Comparison of ENCODE assay signal across 32 cellular contexts in genomic region chr13:78618411-78618810, GRCh38. TPM values are rescaled to one million over a fixed set of nuclear protein-coding genes. Genes with fewer than 3 reads are reported as not detected.
"Had no signal": no experiment of that assay in that cellular context is flagged by ENCODE, and none has a peak within 500 bp of the region (broad histone marks: within the 10 kb centered on the region; RNA-seq: fewer than 3 reads in every experiment).

No MANE protein-coding gene starts in this region.

- H3K4me1 Mint-ChIP-seq: stimulated activated effector memory CD8-positive, alpha-beta T cell treated with anti-CD3 and anti-CD28 coated beads, Interleukin-12 subunit alpha, Interleukin-12 subunit beta, amount 100 ng/mL, for 72 hours had no signal

- H3K9me3 ChIP-seq: esophagus muscularis mucosa, gastroesophageal sphincter, heart right ventricle, lower lobe of right lung, prostate gland, right atrium auricular region, sigmoid colon, stomach, thyroid gland, vagina had no signal

- H3K4me3 ChIP-seq: esophagus muscularis mucosa, gastroesophageal sphincter, heart right ventricle, lower lobe of right lung, prostate gland, right atrium auricular region, sigmoid colon, stomach, thyroid gland, vagina had no signal

- H3K4me3 Mint-ChIP-seq: immature natural killer cell; naive thymus-derived CD8-positive, alpha-beta T cell; nephron progenitor cell; stimulated activated effector memory CD8-positive, alpha-beta T cell treated with anti-CD3 and anti-CD28 coated beads, Interleukin-12 subunit alpha, Interleukin-12 subunit beta, amount 100 ng/mL, for 72 hours had no signal

- H3K27me3 Mint-ChIP-seq: naive thymus-derived CD8-positive, alpha-beta T cell had no signal

- DNase-seq: dermis blood vessel endothelial cell; effector memory CD4-positive, alpha-beta T cell; foreskin keratinocyte; heart right ventricle; hippocampal formation; immature natural killer cell; islet precursor cell; kidney glomerular epithelial cell; left ventricle myocardium superior; lower lobe of right lung; naive thymus-derived CD8-positive, alpha-beta T cell; nephron progenitor cell; nucleus accumbens; sigmoid colon; stimulated activated CD4-positive, alpha-beta T cell treated with anti-CD3 and anti-CD28 coated beads, Interleukin-2, amount 100 ng/mL, for 24 hours; stimulated activated CD4-positive, alpha-beta T cell treated with anti-CD3 and anti-CD28 coated beads, Interleukin-4, amount 100 ng/mL, for 24 hours; stimulated activated naive CD4-positive, alpha-beta T cell treated with Interleukin-2 at 50 U/mL for 16 hours; stomach; thyroid gland; trophoblast cell had no signal

- H3K4me1 ChIP-seq: esophagus muscularis mucosa, foreskin keratinocyte, gastroesophageal sphincter, heart right ventricle, lower lobe of right lung, prostate gland, right atrium auricular region, sigmoid colon, stomach, thyroid gland, vagina had no signal

- H3K27ac Mint-ChIP-seq: immature natural killer cell; naive thymus-derived CD8-positive, alpha-beta T cell; nephron progenitor cell; stimulated activated effector memory CD8-positive, alpha-beta T cell treated with anti-CD3 and anti-CD28 coated beads, Interleukin-12 subunit alpha, Interleukin-12 subunit beta, amount 100 ng/mL, for 72 hours had no signal

- H3K36me3 ChIP-seq: prostate gland had no signal

- H3K27ac ChIP-seq: esophagus muscularis mucosa, foreskin keratinocyte, gastroesophageal sphincter, heart right ventricle, lower lobe of right lung, prostate gland, right atrium auricular region, sigmoid colon, stomach, thyroid gland, vagina had no signal

- H3K27me3 ChIP-seq: esophagus muscularis mucosa, foreskin keratinocyte, gastroesophageal sphincter, heart right ventricle, right atrium auricular region, stomach, thyroid gland, vagina had no signal

- H3K9me3 Mint-ChIP-seq: immature natural killer cell; nephron progenitor cell; stimulated activated effector memory CD8-positive, alpha-beta T cell treated with anti-CD3 and anti-CD28 coated beads, Interleukin-12 subunit alpha, Interleukin-12 subunit beta, amount 100 ng/mL, for 72 hours had no signal

RNA-seq across cellular contexts. Expression of gene POU4F1, which starts 15.1 kb away (rescaled TPM):
- total RNA-seq: dermis blood vessel endothelial cell; epithelial cell of proximal tubule; esophagus muscularis mucosa; fibroblast of lung; foreskin keratinocyte; left ventricle myocardium superior; lower lobe of right lung; mesenteric fat pad; naive thymus-derived CD8-positive, alpha-beta T cell; osteocyte; right atrium auricular region; sigmoid colon; stomach; subcutaneous adipose tissue; thyroid gland; ureter; vagina had no signal
